In the genomic region with DNA sequence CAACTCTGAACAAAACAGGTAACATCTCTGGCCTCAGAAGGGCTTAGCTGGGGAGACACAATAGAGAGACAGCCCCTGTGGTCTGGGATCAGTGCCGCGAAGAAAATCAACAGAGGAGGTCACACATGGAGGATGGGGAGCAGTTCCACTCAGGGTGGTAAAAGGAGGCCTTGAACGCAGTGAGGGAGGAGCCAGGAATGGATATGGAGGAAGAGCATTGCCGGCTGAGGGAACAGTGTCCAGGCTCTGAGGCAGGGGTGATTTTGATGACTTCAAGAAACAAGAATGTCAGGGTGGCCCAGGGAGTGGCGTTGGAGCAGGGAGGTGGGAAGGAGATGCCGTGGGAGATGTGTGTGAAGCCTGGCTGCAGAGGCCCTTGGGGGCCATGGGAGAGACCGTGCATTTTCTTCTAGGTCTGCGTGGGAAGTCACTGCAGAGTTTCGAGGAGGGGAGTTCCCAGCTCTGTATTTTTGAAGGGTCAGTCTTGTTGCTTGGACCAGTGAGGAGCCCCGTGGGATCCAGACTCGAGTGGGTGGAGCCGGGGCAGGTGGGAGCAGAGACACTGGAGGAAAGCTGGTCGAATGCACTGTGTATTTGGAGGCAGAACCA, we compare ENCODE assay signal across 8 cellular contexts. TPM values are rescaled to one million over a fixed set of nuclear protein-coding genes. Genes with fewer than 3 reads are reported as not detected.
DNase-seq lines count a peak whose midpoint lies in the region; ATAC-seq and TF ChIP-seq lines count a peak whose summit lies in the region.

No MANE protein-coding gene starts in this region.

- DNase-seq in HFFc6: no peak
- no peak for DNase-seq in activated CD8-positive, alpha-beta memory T cell treated with anti-CD3 and anti-CD28 coated beads, Interleukin-2, amount 10 ng/mL, durations not matched to agents 7 days and 5 days
- peak; percentile 45 for DNase-seq in fibroblast of villous mesenchyme (ENCODE audit: low read depth)
- no peak for DNase-seq in middle frontal gyrus (ENCODE audit: extremely low spot score, low spot score)

- peaks cover 100% of the 10 kb centered on the region for H3K4me1 Mint-ChIP-seq in HFFc6 (ENCODE audit: low read depth)
- peaks cover 87% of the 10 kb centered on the region for H3K4me1 Mint-ChIP-seq in activated CD8-positive, alpha-beta memory T cell treated with anti-CD3 and anti-CD28 coated beads, Interleukin-2, amount 10 ng/mL, durations not matched to agents 7 days and 5 days

- no peak for TF ChIP-seq CTCF in HFFc6 (IDR thresholded peaks at IDR 0.05)
- TF ChIP-seq CTCF in fibroblast of villous mesenchyme (IDR thresholded peaks at IDR 0.05; ENCODE audit: insufficient read depth, low read depth, low read length): no peak

- ATAC-seq in activated CD8-positive, alpha-beta memory T cell treated with anti-CD3 and anti-CD28 coated beads, Interleukin-2, amount 10 ng/mL, durations not matched to agents 7 days and 5 days: no peak
- ATAC-seq in HG03460 (IDR thresholded peaks at IDR 0.05; ENCODE audit: unreplicated experiment) (no peak), HG03095 (IDR thresholded peaks at IDR 0.05; ENCODE audit: unreplicated experiment) (no peak), GM19324 (IDR thresholded peaks at IDR 0.05; ENCODE audit: low FRiP score, unreplicated experiment) (no peak)

- H3K27me3 Mint-ChIP-seq in HFFc6 (ENCODE audit: insufficient read depth): no peaks in the 10 kb centered on the region; the same call in 1 of the 2 replicates
- no peaks in the 10 kb centered on the region for H3K27me3 Mint-ChIP-seq in activated CD8-positive, alpha-beta memory T cell treated with anti-CD3 and anti-CD28 coated beads, Interleukin-2, amount 10 ng/mL, durations not matched to agents 7 days and 5 days

- peak overlapping the region; percentile 61 for H3K4me3 Mint-ChIP-seq in HFFc6
- H3K4me3 Mint-ChIP-seq in activated CD8-positive, alpha-beta memory T cell treated with anti-CD3 and anti-CD28 coated beads, Interleukin-2, amount 10 ng/mL, durations not matched to agents 7 days and 5 days: no peak overlapping the region

- peaks cover 24% of the 10 kb centered on the region for H3K36me3 Mint-ChIP-seq in HFFc6 (ENCODE audit: low read depth)
- peaks cover 23% of the 10 kb centered on the region for H3K36me3 Mint-ChIP-seq in activated CD8-positive, alpha-beta memory T cell treated with anti-CD3 and anti-CD28 coated beads, Interleukin-2, amount 10 ng/mL, durations not matched to agents 7 days and 5 days

- H3K27ac ChIP-seq in skin epidermis: peak overlapping the region in 13 of 21 experiments; percentile 29 to 92 (median 80)

- H3K4me3 ChIP-seq in fibroblast of villous mesenchyme (ENCODE audit: low read depth, low read length) (no peak overlapping the region), skin epidermis (no peak overlapping the region)

- CTCF ChIA-PET in activated CD8-positive, alpha-beta memory T cell treated with anti-CD3 and anti-CD28 coated beads, Interleukin-2, amount 10 ng/mL, durations not matched to agents 7 days and 5 days (lab: Charles Lee): interaction anchor here (6.9 to 20.7 kb wide), 4 partner anchors 9 to 61 kb away, joined by 36 to 579 read pairs (median 264); partner anchors contain the start of gene TSPAN14

- H3K27ac Mint-ChIP-seq in HFFc6: peak overlapping the region; percentile 92
- H3K27ac Mint-ChIP-seq in activated CD8-positive, alpha-beta memory T cell treated with anti-CD3 and anti-CD28 coated beads, Interleukin-2, amount 10 ng/mL, durations not matched to agents 7 days and 5 days: peak overlapping the region; percentile 26

- no peaks in the 10 kb centered on the region for H3K9me3 Mint-ChIP-seq in HFFc6
- no peaks in the 10 kb centered on the region for H3K9me3 Mint-ChIP-seq in activated CD8-positive, alpha-beta memory T cell treated with anti-CD3 and anti-CD28 coated beads, Interleukin-2, amount 10 ng/mL, durations not matched to agents 7 days and 5 days (ENCODE audit: low read depth)

RNA-seq across cellular contexts. Expression of gene SH2D4B, which starts 35.7 kb away (rescaled TPM):
- total RNA-seq in HFFc6 (2021; fragmentation: NEBNext Ultra II Directional; extraction: Animal tissue kit (Norgen Biotek cat#: 25700)): not detected
- under 1 TPM in 1 of 2 experiments, not detected in 1; 0.09 TPM for total RNA-seq in activated CD8-positive, alpha-beta memory T cell treated with anti-CD3 and anti-CD28 coated beads, Interleukin-2, amount 10 ng/mL, durations not matched to agents 7 days and 5 days
- under 0.01 TPM in 1 of 2 replicates, not detected in the other for total RNA-seq in fibroblast of villous mesenchyme

RNA-seq across cellular contexts. Expression of gene TSPAN14, which starts 47.9 kb away (rescaled TPM):
- total RNA-seq in HFFc6 (2021; fragmentation: NEBNext Ultra II Directional; extraction: Animal tissue kit (Norgen Biotek cat#: 25700)): 10 to 100 TPM; 72.9 to 96.2 (median 84.5) TPM
- total RNA-seq in activated CD8-positive, alpha-beta memory T cell treated with anti-CD3 and anti-CD28 coated beads, Interleukin-2, amount 10 ng/mL, durations not matched to agents 7 days and 5 days: 100 to 1,000 TPM; 100 to 104 TPM
- total RNA-seq in fibroblast of villous mesenchyme: 39.0 and 51.4 TPM in 2 replicates
